In the genomic region with DNA sequence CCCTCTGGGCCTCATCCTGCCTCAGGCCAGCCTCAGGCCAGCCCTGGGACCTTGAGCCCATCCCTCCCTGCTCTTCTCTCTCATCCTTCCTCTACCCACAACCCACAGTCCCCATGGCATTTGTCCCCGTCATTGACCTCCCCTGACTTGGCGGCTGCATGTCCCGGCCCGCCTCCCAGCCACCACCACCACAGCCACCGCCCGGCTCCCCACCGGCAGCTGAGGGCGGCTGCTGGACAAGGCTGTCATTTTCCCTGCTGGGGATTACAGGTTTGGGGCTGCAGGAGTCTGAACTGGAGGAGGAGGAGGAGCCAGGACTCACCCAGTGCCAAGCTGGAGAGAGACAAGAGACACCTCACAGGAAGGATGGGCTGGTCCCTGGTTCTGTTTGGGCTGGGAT, we compare ENCODE assay signal across 14 cellular contexts.
DNase-seq lines count a peak whose midpoint lies in the region; ATAC-seq and TF ChIP-seq lines count a peak whose summit lies in the region.
"Had no signal": no experiment of that assay in that cellular context is flagged by ENCODE, and none has a peak within 500 bp of the region (broad histone marks: within the 10 kb centered on the region; RNA-seq: fewer than 3 reads in every experiment).

No MANE protein-coding gene starts in this region.

- H3K4me3 ChIP-seq in body of pancreas (no peak overlapping the region), mesodermal cell (ENCODE audit: extremely low read depth, insufficient read depth, low read length, poor library complexity, severe bottlenecking) (no peak overlapping the region), uterus (no peak overlapping the region)

- H3K36me3 Mint-ChIP-seq in stimulated activated memory B cell treated with anti-CD40 and anti-IgM and Interleukin-4, amounts not matched to agents 10 μg/mL and 1 μg/mL and 100 μg/mL, for 72 hours: no peaks in the 10 kb centered on the region

- no peak for DNase-seq in Right ventricle myocardium superior
- no peak for DNase-seq in left cardiac atrium
- DNase-seq in body of pancreas: no peak
- DNase-seq in uterus: no peak
- no peak for DNase-seq in NCI-H2107 treated with DMSO at 0.1 percent for 48 hours (lab: John Stamatoyannopoulos, UW; ENCODE audit: unreplicated experiment)
- DNase-seq in dermis blood vessel endothelial cell: no peak
- DNase-seq: activated CD8-positive, alpha-beta memory T cell treated with anti-CD3 and anti-CD28 coated beads, Interleukin-2, amount 50 U/mL, for 48 hours; DND-41; effector CD8-positive, alpha-beta T cell; left colon; NCI-H526; SHP77 treated with DMSO at 0.1 percent for 48 hours had no signal

- H3K4me3 Mint-ChIP-seq in stimulated activated memory B cell treated with anti-CD40 and anti-IgM and Interleukin-4, amounts not matched to agents 10 μg/mL and 1 μg/mL and 100 μg/mL, for 72 hours: no peak overlapping the region

- peaks cover 44% of the 10 kb centered on the region for H3K27me3 Mint-ChIP-seq in stimulated activated memory B cell treated with anti-CD40 and anti-IgM and Interleukin-4, amounts not matched to agents 10 μg/mL and 1 μg/mL and 100 μg/mL, for 72 hours

- no peak overlapping the region for H3K27ac Mint-ChIP-seq in stimulated activated memory B cell treated with anti-CD40 and anti-IgM and Interleukin-4, amounts not matched to agents 10 μg/mL and 1 μg/mL and 100 μg/mL, for 72 hours

- no peak for TF ChIP-seq POLR2A in body of pancreas (IDR thresholded peaks at IDR 0.05)
- TF ChIP-seq POLR2A in uterus (IDR thresholded peaks at IDR 0.05): no peak

- H3K36me3 ChIP-seq in body of pancreas (replicated peaks in 1 of 2; ENCODE audit: insufficient read depth in 1 of 2, low read depth in 2 of 2) (no peaks in the 10 kb centered on the region), mesodermal cell (ENCODE audit: control insufficient read depth, insufficient read depth, low read length) (peaks cover 41% of the 10 kb centered on the region), uterus (no peaks in the 10 kb centered on the region)

- 67 to 71% methylated on average over 8 of the region's 8 CpGs for WGBS in body of pancreas, 2 donors
- WGBS in mesodermal cell (ENCODE audit: insufficient coverage in 2 of 2), 2 experiments: 81 to 89% methylated on average over 3 of the region's 8 CpGs

- H3K27ac ChIP-seq in body of pancreas (peak overlapping the region in 3 of 4 donors; percentile 77 to 83 (median 83)), mesodermal cell (ENCODE audit: low read depth, low read length, severe bottlenecking) (peak overlapping the region; percentile 97), uterus (peak overlapping the region; percentile 78)

- H3K9me3 ChIP-seq in body of pancreas (no peaks in the 10 kb centered on the region), mesodermal cell (ENCODE audit: control insufficient read depth, low read length) (no peaks in the 10 kb centered on the region), uterus (no peaks in the 10 kb centered on the region)

- intact Hi-C loops in Right ventricle myocardium superior (cut with DNase I) (no loop called here), left cardiac atrium (cut with DNase I) (loop anchor here in 1 of 2 donors (5.0 kb wide), 1 partner anchor 109 kb away; no protein-coding TSS in a partner anchor), body of pancreas (cut with DNase I) (loop anchor here (10.0 kb wide), 1 partner anchor 107 kb away; no protein-coding TSS in a partner anchor), uterus (cut with DNase I; ENCODE audit: low total_unique reads) (no loop called here)

- ATAC-seq in Right ventricle myocardium superior (ENCODE audit: poor library complexity) (peak; percentile 33), left cardiac atrium (no peak), body of pancreas (no peak)
- ATAC-seq in stimulated activated memory B cell treated with anti-CD40 and anti-IgM and Interleukin-4, amounts not matched to agents 10 μg/mL and 1 μg/mL and 100 μg/mL, for 72 hours: no peak
- ATAC-seq: left colon had no signal

- no peaks in the 10 kb centered on the region for H3K4me1 Mint-ChIP-seq in stimulated activated memory B cell treated with anti-CD40 and anti-IgM and Interleukin-4, amounts not matched to agents 10 μg/mL and 1 μg/mL and 100 μg/mL, for 72 hours

- TF ChIP-seq CTCF in body of pancreas (IDR thresholded peaks at IDR 0.05): no peak
- no peak for TF ChIP-seq CTCF in uterus (IDR thresholded peaks at IDR 0.05)

- peaks cover 85% of the 10 kb centered on the region for H3K4me1 ChIP-seq in body of pancreas
- H3K4me1 ChIP-seq in mesodermal cell (ENCODE audit: control insufficient read depth, insufficient read depth, low read length, poor library complexity, severe bottlenecking): peaks cover 89% of the 10 kb centered on the region
- peaks cover 48 to 65% of the 10 kb centered on the region in 2 donors for H3K4me1 ChIP-seq in uterus

- H3K27me3 ChIP-seq in body of pancreas: no peaks in the 10 kb centered on the region
- H3K27me3 ChIP-seq in uterus: no peaks in the 10 kb centered on the region

- no peaks in the 10 kb centered on the region for H3K9me3 Mint-ChIP-seq in stimulated activated memory B cell treated with anti-CD40 and anti-IgM and Interleukin-4, amounts not matched to agents 10 μg/mL and 1 μg/mL and 100 μg/mL, for 72 hours
